21 cellular contexts compared by ENCODE assay signal in the genomic region with DNA sequence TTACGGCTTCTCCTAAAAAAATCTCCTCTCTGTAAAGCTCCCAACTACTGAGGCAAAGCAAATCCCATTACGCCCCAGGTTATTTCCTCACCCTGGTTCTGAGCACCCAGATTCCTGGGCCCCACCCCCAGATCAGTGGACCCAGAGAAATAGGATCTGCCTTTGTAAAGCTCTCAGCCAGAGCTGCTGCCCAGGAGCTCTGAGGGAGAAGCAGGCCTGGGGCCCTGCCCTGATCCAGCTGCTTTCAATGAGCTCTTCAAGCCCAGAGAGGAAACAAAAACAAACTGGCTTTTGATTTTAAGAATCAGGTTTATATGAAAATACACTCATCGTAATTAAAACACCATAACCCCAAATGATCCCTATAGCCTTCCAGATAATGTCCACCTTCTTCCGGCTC.
"Had no signal": no experiment of that assay in that cellular context is flagged by ENCODE, and none has a peak within 500 bp of the region (broad histone marks: within the 10 kb centered on the region; RNA-seq: fewer than 3 reads in every experiment).

No MANE protein-coding gene starts in this region.

- ATAC-seq: pancreas, psoas muscle, upper lobe of right lung had no signal

- H2AFZ ChIP-seq: hepatocyte had no signal

- H3K36me3 Mint-ChIP-seq: activated CD4-positive, alpha-beta memory T cell treated with anti-CD3 and anti-CD28 coated beads for 36 hours; activated naive CD4-positive, alpha-beta T cell treated with anti-CD3 and anti-CD28 coated beads, Interleukin-2, amount 50 U/mL, for 24 hours; immature natural killer cell had no signal

- H3K27me3 ChIP-seq: ascending aorta, hepatocyte, pancreas, right atrium auricular region, upper lobe of right lung had no signal

- H3K36me3 ChIP-seq: ascending aorta, brain microvascular endothelial cell, left ventricle myocardium inferior, pancreas, right atrium auricular region, upper lobe of right lung had no signal

- H3K9me3 ChIP-seq: ascending aorta, left ventricle myocardium inferior, pancreas, psoas muscle, right atrium auricular region, upper lobe of right lung had no signal

- H3K79me2 ChIP-seq: hepatocyte had no signal

- H3K4me2 ChIP-seq: hepatocyte had no signal

- H3K27ac Mint-ChIP-seq: activated CD4-positive, alpha-beta memory T cell treated with anti-CD3 and anti-CD28 coated beads for 36 hours; activated naive CD4-positive, alpha-beta T cell treated with anti-CD3 and anti-CD28 coated beads, Interleukin-2, amount 50 U/mL, for 24 hours; immature natural killer cell had no signal

- H3K4me3 Mint-ChIP-seq: activated CD4-positive, alpha-beta memory T cell treated with anti-CD3 and anti-CD28 coated beads for 36 hours; activated naive CD4-positive, alpha-beta T cell treated with anti-CD3 and anti-CD28 coated beads, Interleukin-2, amount 50 U/mL, for 24 hours; immature natural killer cell; nephron had no signal

- DNase-seq: activated CD4-positive, alpha-beta memory T cell treated with anti-CD3 and anti-CD28 coated beads for 36 hours; activated CD4-positive, alpha-beta T cell treated with anti-CD3 and anti-CD28 coated beads for 48 hours; activated T-cell treated with anti-CD3 and anti-CD28 coated beads for 4 hours; brain microvascular endothelial cell; central memory CD4-positive, alpha-beta T cell; dermis blood vessel endothelial cell; effector memory CD4-positive, alpha-beta T cell; glutamatergic neuron; immature natural killer cell; left ventricle myocardium inferior; pancreas; psoas muscle; stimulated activated CD4-positive, alpha-beta T cell treated with anti-CD3 and anti-CD28 coated beads, Interleukin-4, amount 100 ng/mL, for 24 hours; stimulated activated naive CD4-positive, alpha-beta T cell treated with Interleukin-2 at 50 U/mL for 16 hours; T-helper 9 cell had no signal

- H3K4me3 ChIP-seq: ascending aorta, hepatocyte, left ventricle myocardium inferior, pancreas, psoas muscle, right atrium auricular region, upper lobe of right lung had no signal

- H3K4me1 ChIP-seq: ascending aorta, pancreas, psoas muscle, right atrium auricular region, upper lobe of right lung had no signal

- H3K27ac ChIP-seq: ascending aorta, brain microvascular endothelial cell, hepatocyte, left ventricle myocardium inferior, psoas muscle, right atrium auricular region, upper lobe of right lung had no signal

- H3K9me3 Mint-ChIP-seq: activated CD4-positive, alpha-beta memory T cell treated with anti-CD3 and anti-CD28 coated beads for 36 hours; activated naive CD4-positive, alpha-beta T cell treated with anti-CD3 and anti-CD28 coated beads, Interleukin-2, amount 50 U/mL, for 24 hours; immature natural killer cell; nephron had no signal
